In genomic region chr6:10410214-10410873, GRCh38 we compare ENCODE assay signal across 11 cellular contexts. TPM values are rescaled to one million over a fixed set of nuclear protein-coding genes. Genes with fewer than 3 reads are reported as not detected.
DNase-seq lines count a peak whose midpoint lies in the region; ATAC-seq and TF ChIP-seq lines count a peak whose summit lies in the region.
"Had no signal": no experiment of that assay in that cellular context is flagged by ENCODE, and none has a peak within 500 bp of the region (broad histone marks: within the 10 kb centered on the region; RNA-seq: fewer than 3 reads in every experiment).

No MANE protein-coding gene starts in this region.

- H3K36me3 ChIP-seq in CD4-positive, CD25-positive, alpha-beta regulatory T cell (ENCODE audit: control insufficient read depth, insufficient read depth, low read length): no peaks in the 10 kb centered on the region
- no peaks in the 10 kb centered on the region; the same call in 1 of the 2 replicates for H3K36me3 ChIP-seq in HUES64 (ENCODE audit: insufficient read depth, low read length)
- H3K36me3 ChIP-seq in brain microvascular endothelial cell (replicated peaks): no peaks in the 10 kb centered on the region
- no peaks in the 10 kb centered on the region for H3K36me3 ChIP-seq in naive thymus-derived CD4-positive, alpha-beta T cell (ENCODE audit: control insufficient read depth in 2 of 3, insufficient read depth in 3 of 3, low read length in 3 of 3)
- H3K36me3 ChIP-seq: neutrophil had no signal

- intact Hi-C loops in naive thymus-derived CD4-positive, alpha-beta T cell (cut with micrococcal nuclease): loop anchor here (5.0 to 10.0 kb wide), 2 partner anchors 117 to 474 kb away; partner anchors contain the start of genes GCM2 (in 1 of the 2) and SYCP2L (in 1 of the 2)
- intact Hi-C loops in posterior cingulate gyrus (cut with DNase I): loop anchor here (5.0 kb wide), 1 partner anchor 263 kb away; no protein-coding TSS in a partner anchor

- TF ChIP-seq CTCF in brain microvascular endothelial cell (IDR thresholded peaks at IDR 0.05; ENCODE audit: low read depth, low read length, missing control alignments): no peak

- peak overlapping the region; percentile 41 to 88 (median 70) for H3K4me3 Mint-ChIP-seq in CD4-positive, CD25-positive, alpha-beta regulatory T cell
- H3K4me3 Mint-ChIP-seq in naive thymus-derived CD4-positive, alpha-beta T cell: peak overlapping the region; percentile 68 to 98 (median 86)

- no peak overlapping the region for H3K9ac ChIP-seq in HUES64 (ENCODE audit: low read depth, low read length)

- H3K4me1 Mint-ChIP-seq in CD4-positive, CD25-positive, alpha-beta regulatory T cell: peaks cover 9 to 47% (median 22%) of the 10 kb centered on the region in 4 donors
- H3K4me1 Mint-ChIP-seq in naive thymus-derived CD4-positive, alpha-beta T cell: peaks cover 31 to 47% (median 41%) of the 10 kb centered on the region in 7 donors

- peaks cover 93% of the 10 kb centered on the region for H3K27me3 Mint-ChIP-seq in CD4-positive, CD25-positive, alpha-beta regulatory T cell
- peaks cover 79 to 94% (median 88%) of the 10 kb centered on the region in 5 donors for H3K27me3 Mint-ChIP-seq in naive thymus-derived CD4-positive, alpha-beta T cell

- POLR2A ChIA-PET in naive thymus-derived CD4-positive, alpha-beta T cell (lab: Charles Lee): no interaction called here

- CTCF ChIA-PET in naive thymus-derived CD4-positive, alpha-beta T cell (lab: Charles Lee): no interaction called here

- peaks cover 3 to 32% (median 23%) of the 10 kb centered on the region in 7 donors for H3K9me3 Mint-ChIP-seq in CD4-positive, CD25-positive, alpha-beta regulatory T cell
- peaks cover 7 to 89% (median 46%) of the 10 kb centered on the region in 11 donors for H3K9me3 Mint-ChIP-seq in naive thymus-derived CD4-positive, alpha-beta T cell

- H3K27ac ChIP-seq in CD4-positive, CD25-positive, alpha-beta regulatory T cell (ENCODE audit: insufficient read depth, low read length, poor library complexity, severe bottlenecking): no peak overlapping the region
- no peak overlapping the region for H3K27ac ChIP-seq in HUES64 (ENCODE audit: low read depth, low read length)
- no peak overlapping the region for H3K27ac ChIP-seq in brain microvascular endothelial cell
- H3K27ac ChIP-seq in naive thymus-derived CD4-positive, alpha-beta T cell (ENCODE audit: low read depth, low read length): no peak overlapping the region
- H3K27ac ChIP-seq: neutrophil had no signal

- H3K27ac Mint-ChIP-seq in CD4-positive, CD25-positive, alpha-beta regulatory T cell: no peak overlapping the region
- H3K27ac Mint-ChIP-seq in naive thymus-derived CD4-positive, alpha-beta T cell: peak overlapping the region in 6 of 9 donors; percentile 42 to 86 (median 66)

- no peaks in the 10 kb centered on the region for H3K36me3 Mint-ChIP-seq in CD4-positive, CD25-positive, alpha-beta regulatory T cell
- peaks cover 0 to 34% (median 22%) of the 10 kb centered on the region in 5 donors for H3K36me3 Mint-ChIP-seq in naive thymus-derived CD4-positive, alpha-beta T cell

- WGBS in HUES64: 2% methylated on average over 30 of the region's 30 CpGs

- H3K27me3 ChIP-seq in CD4-positive, CD25-positive, alpha-beta regulatory T cell (ENCODE audit: control insufficient read depth, insufficient read depth, low read length): peaks cover 43% of the 10 kb centered on the region
- H3K27me3 ChIP-seq in HUES64 (ENCODE audit: insufficient read depth, low read length) (peaks cover 99% of the 10 kb centered on the region), brain microvascular endothelial cell (replicated peaks) (peaks cover 50% of the 10 kb centered on the region)
- H3K27me3 ChIP-seq in naive thymus-derived CD4-positive, alpha-beta T cell (ENCODE audit: control insufficient read depth in 2 of 2, insufficient read depth in 2 of 2, low read length in 2 of 2): peaks cover 21 to 33% of the 10 kb centered on the region in 2 donors

- H3K4me1 ChIP-seq in CD4-positive, CD25-positive, alpha-beta regulatory T cell (ENCODE audit: control insufficient read depth, insufficient read depth, low read length, poor library complexity, severe bottlenecking): peaks cover 36% of the 10 kb centered on the region
- H3K4me1 ChIP-seq in HUES64 (ENCODE audit: insufficient read depth, low read length): peaks cover 42% of the 10 kb centered on the region
- H3K4me1 ChIP-seq in naive thymus-derived CD4-positive, alpha-beta T cell (ENCODE audit: control insufficient read depth in 2 of 2, insufficient read depth in 2 of 2, low read length in 2 of 2): peaks cover 8 to 30% of the 10 kb centered on the region in 2 donors

- DNase-seq in CD4-positive, CD25-positive, alpha-beta regulatory T cell: no peak
- DNase-seq in brain microvascular endothelial cell (no peak), posterior cingulate gyrus (no peak)
- DNase-seq in naive thymus-derived CD4-positive, alpha-beta T cell: no peak
- DNase-seq: NCI-H1694 treated with DMSO at 0.1 percent for 48 hours, T-helper 9 cell had no signal

- no peak for ATAC-seq in CD4-positive, CD25-positive, alpha-beta regulatory T cell (ENCODE audit: low read depth in 2 of 2)
- no peak for ATAC-seq in naive thymus-derived CD4-positive, alpha-beta T cell
- ATAC-seq in GM21528 (IDR thresholded peaks at IDR 0.05; ENCODE audit: low FRiP score, unreplicated experiment) (no peak), GM19395 (IDR thresholded peaks at IDR 0.05; ENCODE audit: unreplicated experiment) (no peak), HG02938 (IDR thresholded peaks at IDR 0.05; ENCODE audit: unreplicated experiment) (no peak)

- peaks cover 19 to 41% of the 10 kb centered on the region in 2 experiments for H3K9me3 ChIP-seq in CD4-positive, CD25-positive, alpha-beta regulatory T cell (ENCODE audit: control insufficient read depth in 2 of 2, low read length in 2 of 2)
- no peaks in the 10 kb centered on the region for H3K9me3 ChIP-seq in HUES64 (ENCODE audit: insufficient read depth, low read depth, low read length)
- H3K9me3 ChIP-seq in naive thymus-derived CD4-positive, alpha-beta T cell (ENCODE audit: control insufficient read depth in 2 of 3, low read length in 3 of 3): peaks cover 0 to 38% (median 0%) of the 10 kb centered on the region in 3 experiments

- no peak overlapping the region for H3K4me3 ChIP-seq in CD4-positive, CD25-positive, alpha-beta regulatory T cell (ENCODE audit: low read depth, low read length)
- H3K4me3 ChIP-seq in HUES64 (ENCODE audit: low read length) (peak overlapping the region; percentile 17; the same call in 1 of the 2 replicates), brain microvascular endothelial cell (ENCODE audit: low read depth, low read length) (peak overlapping the region; percentile 66)
- no peak overlapping the region for H3K4me3 ChIP-seq in naive thymus-derived CD4-positive, alpha-beta T cell (ENCODE audit: low read length)

- in situ Hi-C loops in brain microvascular endothelial cell (cut with HindIII; ENCODE audit: low pct_ligation_motif_present, low sequenced_read_pairs): no loop called here

RNA-seq across cellular contexts. Expression of gene TFAP2A, which starts 4.5 kb away (rescaled TPM):
- total RNA-seq in CD4-positive, CD25-positive, alpha-beta regulatory T cell: not detected
- polyA plus RNA-seq in CD4-positive, CD25-positive, alpha-beta regulatory T cell: not detected
- 4.0 TPM for polyA plus RNA-seq in HUES64 (2013, experiment 1 of 2)
- polyA plus RNA-seq in HUES64 (2013, experiment 2 of 2): 8.7 TPM
- total RNA-seq in naive thymus-derived CD4-positive, alpha-beta T cell: not detected
- not detected for polyA plus RNA-seq in naive thymus-derived CD4-positive, alpha-beta T cell

Comparison
In these comparisons a context has a peak if more than half of its experiments do, and no peak if none do; other contexts are left out.
1. H3K4me3 ChIP-seq: peak in HUES64 (single experiment) and brain microvascular endothelial cell (single experiment); none in CD4-positive, CD25-positive, alpha-beta regulatory T cell (single experiment) and naive thymus-derived CD4-positive, alpha-beta T cell (single experiment).
2. H3K27ac Mint-ChIP-seq: peak in naive thymus-derived CD4-positive, alpha-beta T cell (6 of 9); none in CD4-positive, CD25-positive, alpha-beta regulatory T cell (0 of 3).